ENCODE assay signal across 18 cellular contexts in the genomic region with DNA sequence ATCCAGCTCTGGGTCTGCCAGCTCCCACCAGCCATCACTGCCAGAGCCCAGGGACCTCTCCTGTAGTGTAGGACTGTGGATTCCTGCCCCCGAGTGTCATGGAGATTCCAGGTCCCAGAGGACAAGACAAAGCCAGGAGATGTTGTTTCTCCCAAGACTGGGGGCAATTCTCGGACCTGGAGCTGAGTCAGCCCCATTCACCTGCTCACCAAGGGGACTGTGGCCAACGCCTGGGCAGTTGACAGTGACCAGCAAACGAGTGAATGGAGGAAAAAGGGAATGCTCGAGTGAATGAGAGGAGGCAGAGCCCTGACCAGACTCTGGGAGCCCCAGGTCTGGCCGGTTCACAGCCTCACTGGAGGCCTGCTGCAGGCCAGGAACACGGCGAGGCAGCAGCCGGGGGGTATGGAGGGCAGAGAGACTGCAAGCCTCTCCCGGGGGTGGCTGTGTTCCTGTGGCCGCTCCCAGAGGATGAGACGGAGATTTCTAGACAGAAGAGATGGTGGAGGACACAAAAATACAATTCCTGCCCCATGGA.
DNase-seq lines count a peak whose midpoint lies in the region; ATAC-seq and TF ChIP-seq lines count a peak whose summit lies in the region.
"Had no signal": no experiment of that assay in that cellular context is flagged by ENCODE, and none has a peak within 500 bp of the region (broad histone marks: within the 10 kb centered on the region; RNA-seq: fewer than 3 reads in every experiment).

No MANE protein-coding gene starts in this region.

- H3K9me3 ChIP-seq in lower lobe of right lung (no peaks in the 10 kb centered on the region), spleen (no peaks in the 10 kb centered on the region)
- H3K9me3 ChIP-seq: MG63 had no signal

- H3K4me1 ChIP-seq in lower lobe of right lung (no peaks in the 10 kb centered on the region), spleen (peaks cover 0 to 9% (median 2%) of the 10 kb centered on the region in 6 donors)

- H3K36me3 ChIP-seq in H7 (replicated peaks; ENCODE audit: control insufficient read depth, insufficient read depth, low read length): no peaks in the 10 kb centered on the region
- H3K36me3 ChIP-seq in lower lobe of right lung: no peaks in the 10 kb centered on the region
- H3K36me3 ChIP-seq in spleen: no peaks in the 10 kb centered on the region
- H3K36me3 ChIP-seq: MG63 had no signal

- DNase-seq in H7 (peak; percentile 61), caudate nucleus (lab: John Stamatoyannopoulos, UW) (no peak), lower lobe of right lung (peak; percentile 29), spleen (peak; percentile 41), KBM-7 (no peak), DMS153 treated with DMSO at 0.1 percent for 48 hours (lab: John Stamatoyannopoulos, UW; ENCODE audit: unreplicated experiment) (no peak), NCI-H748 (lab: John Stamatoyannopoulos, UW; ENCODE audit: unreplicated experiment) (no peak)
- DNase-seq: C1 segment of cervical spinal cord; CD8-positive, alpha-beta T cell; GOT3; Kasumi-1; MG63; NCI-H1417; NCI-H1694 treated with DMSO at 0.1 percent for 48 hours; NCI-H2081 treated with DMSO at 0.1 percent for 48 hours; NCI-H524 treated with DMSO at 0.1 percent for 48 hours; OCI-M1 had no signal

- ATAC-seq in lower lobe of right lung: peak in 1 of 2 donors; percentile 26
- no peak for ATAC-seq in GM21723 (IDR thresholded peaks at IDR 0.05; ENCODE audit: unreplicated experiment)
- ATAC-seq: CD8-positive, alpha-beta T cell had no signal

- no peak for TF ChIP-seq POLR2A in spleen (IDR thresholded peaks at IDR 0.05)

- no peaks in the 10 kb centered on the region for H3K27me3 ChIP-seq in H7 (ENCODE audit: control insufficient read depth, insufficient read depth, low read length)
- no peaks in the 10 kb centered on the region for H3K27me3 ChIP-seq in lower lobe of right lung (ENCODE audit: low read depth)
- H3K27me3 ChIP-seq in spleen (replicated peaks in 1 of 7): peaks cover 0 to 24% (median 0%) of the 10 kb centered on the region in 7 donors
- H3K27me3 ChIP-seq: MG63 had no signal

- WGBS in spleen, 5 donors: 75 to 84% (median 80%) methylated on average over 11 to 12 of the region's 12 CpGs

- peak overlapping the region; percentile 6 for H3K27ac ChIP-seq in caudate nucleus (ENCODE audit: low read depth, low read length)
- H3K27ac ChIP-seq in lower lobe of right lung: no peak overlapping the region
- H3K27ac ChIP-seq in spleen: no peak overlapping the region

- TF ChIP-seq CTCF in lower lobe of right lung (IDR thresholded peaks at IDR 0.05) (no peak), spleen (IDR thresholded peaks at IDR 0.05 in 8 of 11, conservative IDR thresholded peaks at IDR 0.05 in 3 of 11) (no peak)

- H3K4me3 ChIP-seq in H7 (ENCODE audit: insufficient read depth, low read depth, low read length) (no peak overlapping the region), lower lobe of right lung (no peak overlapping the region), spleen (no peak overlapping the region)
- H3K4me3 ChIP-seq: MG63 had no signal

- in situ Hi-C loops in KBM-7 (cut with MboI; ENCODE audit: low pct_unique_long_range_greater_than_20kb, low sequenced_read_pairs): loop anchor here (25.0 kb wide), 1 partner anchor 1228 kb away; the partner anchor contains the start of gene MPPED1

- intact Hi-C loops in lower lobe of right lung (cut with DNase I) (no loop called here), spleen (cut with DNase I; ENCODE audit: low total_unique reads) (no loop called here)

Comparison
In these comparisons a context has a peak if more than half of its experiments do, and no peak if none do; other contexts are left out.
1. DNase-seq: peak in H7 (single experiment), lower lobe of right lung (single experiment) and spleen (single experiment); none in caudate nucleus (0 of 61), KBM-7 (single experiment), DMS153 treated with DMSO at 0.1 percent for 48 hours (single experiment) and NCI-H748 (single experiment).